ENCODE assay signal across 8 cellular contexts in the genomic region with DNA sequence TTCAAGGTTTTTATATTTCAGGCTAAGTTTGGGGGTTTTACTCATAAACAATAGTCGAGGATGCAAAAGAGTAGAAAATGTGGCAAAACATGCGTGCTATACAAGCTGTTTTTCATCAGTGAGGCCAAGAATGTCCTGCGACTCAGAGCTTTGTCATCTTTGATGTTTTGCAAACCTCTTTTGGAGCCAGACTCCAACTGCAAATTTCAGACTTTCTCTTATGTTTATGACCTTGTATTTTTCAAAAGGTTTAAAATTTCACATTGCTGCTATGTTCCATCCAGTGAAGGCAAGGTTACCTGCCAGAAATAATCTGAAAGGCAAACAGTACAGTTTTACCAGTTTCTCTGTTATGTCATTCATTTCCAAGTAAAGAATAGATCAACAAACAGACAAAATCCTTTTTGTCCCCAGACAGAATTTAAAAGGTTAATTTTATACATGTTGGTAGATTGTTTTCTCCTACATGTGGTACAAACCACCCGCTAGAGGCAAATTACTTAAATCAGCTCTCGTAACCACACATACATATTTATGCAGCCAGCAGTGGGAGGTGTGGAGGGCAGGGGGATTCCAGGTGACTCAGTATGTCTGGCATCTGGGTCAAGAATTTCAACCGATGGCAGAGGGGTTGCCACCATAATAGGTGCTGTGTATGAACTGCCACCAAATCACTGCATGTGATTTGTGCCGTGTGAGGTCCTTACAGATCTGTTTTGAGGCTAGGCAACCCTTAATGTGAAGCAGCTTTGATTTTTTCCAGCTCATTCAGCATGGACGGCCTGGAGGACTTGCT.
DNase-seq lines count a peak whose midpoint lies in the region; ATAC-seq and TF ChIP-seq lines count a peak whose summit lies in the region.

No MANE protein-coding gene starts in this region.

- no peaks in the 10 kb centered on the region for H3K79me2 ChIP-seq in PC-3 (ENCODE audit: low read length)

- H3F3A ChIP-seq in PC-3 (ENCODE audit: low read length, unreplicated experiment), result no peaks in the 10 kb centered on the region

- intact Hi-C loops in PC-3 (cut with micrococcal nuclease), result loop anchor here (2.0 to 10.0 kb wide), 3 partner anchors 28 to 488 kb away; no protein-coding TSS in a partner anchor

- BruUV-seq in PC-3 (replicated peaks; lab: Mats Ljungman, UMichigan), result no TSS peak

- no peaks in the 10 kb centered on the region for H4K20me1 ChIP-seq in PC-3 (ENCODE audit: low read length)

- peaks cover 23% of the 10 kb centered on the region for H3K4me1 ChIP-seq in PC-3 (ENCODE audit: insufficient read depth, low read length)

- peak overlapping the region; percentile 44 for H3K9ac ChIP-seq in PC-3 (ENCODE audit: low read length)

- H3K9me3 ChIP-seq in PC-3 (ENCODE audit: low read length), result no peaks in the 10 kb centered on the region

- CTCF ChIA-PET in PC-3 (lab: Charles Lee), result interaction anchor here (0.6 to 0.9 kb wide), 2 partner anchors 169 to 223 kb away, joined by 3 read pairs; no protein-coding TSS in a partner anchor

- H3K27ac ChIP-seq in PC-3 (ENCODE audit: low read length), result peak overlapping the region; percentile 84

- DNase-seq in PC-3 (peak; percentile 91), dermis blood vessel endothelial cell (peak; percentile 33), smooth muscle cell of the brain vasculature (ENCODE audit: low read depth, low spot score) (peak; percentile 43), NCI-H82 treated with DMSO at 0.1 percent for 48 hours (lab: John Stamatoyannopoulos, UW; ENCODE audit: unreplicated experiment) (no peak), activated gamma-delta T cell (lab: John Stamatoyannopoulos, UW) (no peak)

- POLR2A ChIA-PET in PC-3 (lab: Charles Lee; ENCODE audit: unreplicated experiment), result interaction anchor here (0.7 kb wide), 1 partner anchor 657 kb away, joined by 3 read pairs; no protein-coding TSS in a partner anchor

- H3K4me2 ChIP-seq in PC-3 (ENCODE audit: low read length), result peak overlapping the region; percentile 71

- 0 out of 2 replicates have a peak, but pooled peaks have one; percentile 21 for TF ChIP-seq CTCF in PC-3 (conservative IDR thresholded peaks at IDR 0.05; ENCODE audit: low read depth, low read length)

- H3K36me3 ChIP-seq in PC-3 (ENCODE audit: low read depth, low read length), result no peaks in the 10 kb centered on the region

- H2AFZ ChIP-seq in PC-3 (ENCODE audit: low read length), result peak overlapping the region; percentile 56

- ATAC-seq in GM18520 (IDR thresholded peaks at IDR 0.05; ENCODE audit: unreplicated experiment) (peak; percentile 89), PC-3 (peak; percentile 87), HG03457 (IDR thresholded peaks at IDR 0.05; ENCODE audit: unreplicated experiment) (no peak), HG02885 (IDR thresholded peaks at IDR 0.05; ENCODE audit: poor library complexity, unreplicated experiment) (no peak)

- no peaks in the 10 kb centered on the region for H3K27me3 ChIP-seq in PC-3 (ENCODE audit: low read length)

- H3K9me2 ChIP-seq in PC-3 (replicated peaks; ENCODE audit: low read length), result no peaks in the 10 kb centered on the region

- peak overlapping the region; percentile 39 for H3K4me3 ChIP-seq in PC-3 (ENCODE audit: low read length)

Comparison
In these comparisons a context has a peak if more than half of its experiments do, and no peak if none do; other contexts are left out.
1. ATAC-seq: peak in GM18520 (single experiment) and PC-3 (single experiment); none in HG03457 (single experiment) and HG02885 (single experiment).
2. DNase-seq: peak in PC-3 (single experiment), dermis blood vessel endothelial cell (single experiment) and smooth muscle cell of the brain vasculature (single experiment); none in NCI-H82 treated with DMSO at 0.1 percent for 48 hours (single experiment) and activated gamma-delta T cell (single experiment).